In genomic region chr15:63246691-63247464, GRCh38 we compare ENCODE assay signal across 7 cellular contexts. TPM values are rescaled to one million over a fixed set of nuclear protein-coding genes. Genes with fewer than 3 reads are reported as not detected.
DNase-seq lines count a peak whose midpoint lies in the region; ATAC-seq, FAIRE-seq and TF ChIP-seq lines count a peak whose summit lies in the region.

No MANE protein-coding gene starts in this region.

- no peak overlapping the region for H2AFZ ChIP-seq in Karpas-422 (ENCODE audit: low read length)

- no peak for TF ChIP-seq CTCF in right atrium auricular region (IDR thresholded peaks at IDR 0.05)
- no peak for TF ChIP-seq CTCF in thoracic aorta (IDR thresholded peaks at IDR 0.05)

- H3K9me3 ChIP-seq in Karpas-422 (ENCODE audit: low read length): no peaks in the 10 kb centered on the region
- H3K9me3 ChIP-seq in right atrium auricular region: no peaks in the 10 kb centered on the region
- H3K9me3 ChIP-seq in thoracic aorta: no peaks in the 10 kb centered on the region

- peak overlapping the region; percentile 41 for H3K27ac Mint-ChIP-seq in activated naive CD8-positive, alpha-beta T cell treated with anti-CD3 and anti-CD28 coated beads, Interleukin-2, amount 50 U/mL, for 24 hours

- H3K27me3 ChIP-seq in Karpas-422 (ENCODE audit: low read length): no peaks in the 10 kb centered on the region
- no peaks in the 10 kb centered on the region for H3K27me3 ChIP-seq in right atrium auricular region
- no peaks in the 10 kb centered on the region for H3K27me3 ChIP-seq in thoracic aorta (replicated peaks; ENCODE audit: insufficient read depth)

- H3K36me3 ChIP-seq in Karpas-422 (ENCODE audit: insufficient read depth, low read length) (no peaks in the 10 kb centered on the region), right atrium auricular region (no peaks in the 10 kb centered on the region), thoracic aorta (no peaks in the 10 kb centered on the region)

- FAIRE-seq in GM19239 (lab: Jason Lieb, UNC): no peak

- peak; percentile 16 for DNase-seq in Karpas-422
- no peak for DNase-seq in activated naive CD8-positive, alpha-beta T cell treated with anti-CD3 and anti-CD28 coated beads, Interleukin-2, amount 50 U/mL, for 24 hours
- DNase-seq in right atrium auricular region (ENCODE audit: low spot score): no peak
- no peak for DNase-seq in thoracic aorta (ENCODE audit: low spot score)
- no peak for DNase-seq in GM19239 (ENCODE audit: insufficient read length, low spot score)
- DNase-seq in NCI-H2227 (lab: John Stamatoyannopoulos, UW; ENCODE audit: unreplicated experiment): no peak

- no peak overlapping the region for H3K4me2 ChIP-seq in Karpas-422 (ENCODE audit: low read depth, low read length, poor library complexity, severe bottlenecking)

- H3K4me3 ChIP-seq in Karpas-422 (ENCODE audit: low read length) (no peak overlapping the region), right atrium auricular region (no peak overlapping the region), thoracic aorta (no peak overlapping the region)

- peaks cover 70% of the 10 kb centered on the region for H3K36me3 Mint-ChIP-seq in activated naive CD8-positive, alpha-beta T cell treated with anti-CD3 and anti-CD28 coated beads, Interleukin-2, amount 50 U/mL, for 24 hours (ENCODE audit: low read depth)

- H3K9me2 ChIP-seq in Karpas-422 (replicated peaks; ENCODE audit: insufficient read depth, low read length): no peaks in the 10 kb centered on the region

- H3K79me2 ChIP-seq in Karpas-422 (ENCODE audit: low read length): no peaks in the 10 kb centered on the region

- no peaks in the 10 kb centered on the region for H3K27me3 Mint-ChIP-seq in activated naive CD8-positive, alpha-beta T cell treated with anti-CD3 and anti-CD28 coated beads, Interleukin-2, amount 50 U/mL, for 24 hours

- H3K4me1 Mint-ChIP-seq in activated naive CD8-positive, alpha-beta T cell treated with anti-CD3 and anti-CD28 coated beads, Interleukin-2, amount 50 U/mL, for 24 hours: peaks cover 49% of the 10 kb centered on the region

- ATAC-seq in activated naive CD8-positive, alpha-beta T cell treated with anti-CD3 and anti-CD28 coated beads, Interleukin-2, amount 50 U/mL, for 24 hours: no peak
- ATAC-seq in thoracic aorta (ENCODE audit: insufficient number of reproducible peaks, low FRiP score, low read depth): peak; percentile 64
- ATAC-seq in HG03469 (IDR thresholded peaks at IDR 0.05; ENCODE audit: unreplicated experiment): no peak

- no peak overlapping the region for H3K9ac ChIP-seq in Karpas-422 (ENCODE audit: low read length)

- H3K4me1 ChIP-seq in Karpas-422 (ENCODE audit: low read length) (peaks cover 11% of the 10 kb centered on the region), right atrium auricular region (peaks cover 0 to 41% of the 10 kb centered on the region in 2 donors), thoracic aorta (ENCODE audit: control insufficient read depth in 1 of 2, low read depth in 2 of 2) (peaks cover 17 to 44% of the 10 kb centered on the region in 2 donors)

- no peak overlapping the region for H3K4me3 Mint-ChIP-seq in activated naive CD8-positive, alpha-beta T cell treated with anti-CD3 and anti-CD28 coated beads, Interleukin-2, amount 50 U/mL, for 24 hours

- H4K20me1 ChIP-seq in Karpas-422 (ENCODE audit: insufficient read depth, low read depth, low read length): no peaks in the 10 kb centered on the region

- H3K27ac ChIP-seq in Karpas-422 (ENCODE audit: low read length): no peak overlapping the region
- H3K27ac ChIP-seq in right atrium auricular region: peak overlapping the region; percentile 0 to 48
- H3K27ac ChIP-seq in thoracic aorta: peak overlapping the region in 1 of 2 donors; percentile 21

- no peaks in the 10 kb centered on the region for H3K9me3 Mint-ChIP-seq in activated naive CD8-positive, alpha-beta T cell treated with anti-CD3 and anti-CD28 coated beads, Interleukin-2, amount 50 U/mL, for 24 hours

RNA-seq across cellular contexts. Expression of gene APH1B, which starts 30.5 kb away (rescaled TPM):
- 21.4 and 34.8 TPM in 2 replicates for total RNA-seq in Karpas-422 (2014; rRNA removed; shearing (Covaris generic); ENCODE audit: low replicate concordance)
- 1 to 10 TPM; 4.8 to 6.9 TPM for total RNA-seq in right atrium auricular region
- 10 to 100 TPM; 16.2 to 22.2 TPM for total RNA-seq in thoracic aorta

RNA-seq across cellular contexts. Expression of gene RAB8B, which starts 57.5 kb away (rescaled TPM):
- total RNA-seq in Karpas-422 (2014; rRNA removed; shearing (Covaris generic); ENCODE audit: low replicate concordance): 4.9 and 14.2 TPM in 2 replicates
- 10 to 100 TPM; 10.2 to 19.3 TPM for total RNA-seq in right atrium auricular region
- total RNA-seq in thoracic aorta: 10 to 100 TPM; 55.2 to 64.1 TPM
